Comparison of ENCODE assay signal across 34 cellular contexts in genomic region chr12:132568826-132569480, GRCh38. TPM values are rescaled to one million over a fixed set of nuclear protein-coding genes. Genes with fewer than 3 reads are reported as not detected.
"Had no signal": no experiment of that assay in that cellular context is flagged by ENCODE, and none has a peak within 500 bp of the region (broad histone marks: within the 10 kb centered on the region; RNA-seq: fewer than 3 reads in every experiment).

No MANE protein-coding gene starts in this region.

- ATAC-seq: activated naive CD8-positive, alpha-beta T cell treated with anti-CD3 and anti-CD28 coated beads, Interleukin-2, amount 50 U/mL, for 24 hours had no signal

- H3K9me3 ChIP-seq: SJCRH30, SK-N-SH had no signal

- DNase-seq: activated CD4-positive, alpha-beta T cell treated with anti-CD3 and anti-CD28 coated beads, Interleukin-2, amount 10 ng/mL, durations not matched to agents 24 days and 14 days; activated CD4-positive, alpha-beta T cell treated with anti-CD3 and anti-CD28 coated beads, Interleukin-2, amount 50 U/mL, for 4 hours; activated CD8-positive, alpha-beta T cell treated with anti-CD3 and anti-CD28 coated beads, Interleukin-2, amount 10 ng/mL, durations not matched to agents 7 days and 5 days; activated gamma-delta T cell; activated naive CD4-positive, alpha-beta T cell treated with Interleukin-2 at 50 U/mL for 16 hours; activated naive CD8-positive, alpha-beta T cell treated with anti-CD3 and anti-CD28 coated beads, Interleukin-2, amount 50 U/mL, for 24 hours; activated T-cell treated with anti-CD3 and anti-CD28 coated beads, Interleukin-2, amount 50 U/mL, for 24 hours; anterior cingulate cortex; caudate nucleus; cerebellar nuclear complex; NCI-H1092 treated with DMSO at 0.1 percent for 48 hours; NCI-H1417; NCI-H146; NCI-H187; NCI-H2029 treated with DMSO at 0.1 percent for 48 hours; NCI-H2107; NCI-H2171; NCI-H510A; NCI-H526; NCI-H748 treated with DMSO at 0.1 percent for 48 hours; NK-92 treated with Interleukin-12 subunit alpha and Interleukin-12 subunit beta, amount 100 ng/mL, for 24 hours; SHP77; SJCRH30; SK-N-SH had no signal

- H3K9me3 Mint-ChIP-seq: activated CD4-positive, alpha-beta T cell treated with anti-CD3 and anti-CD28 coated beads, Interleukin-2, amount 10 ng/mL, durations not matched to agents 24 days and 14 days; activated naive CD8-positive, alpha-beta T cell treated with anti-CD3 and anti-CD28 coated beads, Interleukin-2, amount 50 U/mL, for 24 hours; activated T-cell treated with anti-CD3 and anti-CD28 coated beads, Interleukin-2, amount 50 U/mL, for 24 hours; activated T-helper 2 cell treated with anti-CD3 and anti-CD28 coated beads, Interferon-gamma antibody, Interleukin-2, Interleukin-4, amounts not matched to agents 10 μg/mL and 5 μg/mL and 100 μg/mL, durations not matched to agents 14 hours and 24 hours and 36 hours; brain; T-helper 1 cell treated with Interleukin-12 subunit alpha and Interleukin-12 subunit beta and Interleukin-4 antibody, amounts not matched to agents 30 μg/mL and 1 μg/mL, for 36 hours; T-helper 2 cell treated with Interferon-gamma antibody and Interleukin-4, amounts not matched to agents 5 μg/mL and 100 μg/mL, for 36 hours had no signal

- H3K27me3 Mint-ChIP-seq: activated CD4-positive, alpha-beta T cell treated with anti-CD3 and anti-CD28 coated beads, Interleukin-2, amount 10 ng/mL, durations not matched to agents 24 days and 14 days; activated naive CD8-positive, alpha-beta T cell; activated naive CD8-positive, alpha-beta T cell treated with anti-CD3 and anti-CD28 coated beads, Interleukin-2, amount 50 U/mL, for 24 hours; activated T-cell treated with anti-CD3 and anti-CD28 coated beads, Interleukin-2, amount 50 U/mL, for 24 hours; brain had no signal

- FAIRE-seq: bronchial epithelial cell, TTC549 had no signal

- H3K4me3 Mint-ChIP-seq: activated CD4-positive, alpha-beta T cell treated with anti-CD3 and anti-CD28 coated beads, Interleukin-2, amount 10 ng/mL, durations not matched to agents 24 days and 14 days; activated CD8-positive, alpha-beta T cell treated with anti-CD3 and anti-CD28 coated beads, Interleukin-2, amount 10 ng/mL, durations not matched to agents 7 days and 5 days; activated naive CD8-positive, alpha-beta T cell; activated naive CD8-positive, alpha-beta T cell treated with anti-CD3 and anti-CD28 coated beads, Interleukin-2, amount 50 U/mL, for 24 hours; activated T-cell treated with anti-CD3 and anti-CD28 coated beads, Interleukin-2, amount 50 U/mL, for 24 hours; brain; T-helper 1 cell treated with Interleukin-12 subunit alpha and Interleukin-12 subunit beta and Interleukin-4 antibody, amounts not matched to agents 30 μg/mL and 1 μg/mL, for 36 hours; T-helper 2 cell treated with Interferon-gamma antibody and Interleukin-4, amounts not matched to agents 5 μg/mL and 100 μg/mL, for 36 hours had no signal

- H3K27me3 ChIP-seq: SJCRH30 had no signal

- H3K4me1 ChIP-seq: SJCRH30 had no signal

- H3K4me3 ChIP-seq: SJCRH30 had no signal

- H3K4me2 ChIP-seq: KMS-11, SK-N-SH had no signal

- H3K4me1 Mint-ChIP-seq: activated CD4-positive, alpha-beta T cell treated with anti-CD3 and anti-CD28 coated beads, Interleukin-2, amount 10 ng/mL, durations not matched to agents 24 days and 14 days; activated naive CD8-positive, alpha-beta T cell treated with anti-CD3 and anti-CD28 coated beads, Interleukin-2, amount 50 U/mL, for 24 hours; brain had no signal

- H3K9ac ChIP-seq: KMS-11, SK-N-SH had no signal

- H3K27ac Mint-ChIP-seq: activated CD4-positive, alpha-beta T cell treated with anti-CD3 and anti-CD28 coated beads, Interleukin-2, amount 10 ng/mL, durations not matched to agents 24 days and 14 days; activated CD8-positive, alpha-beta T cell treated with anti-CD3 and anti-CD28 coated beads, Interleukin-2, amount 10 ng/mL, durations not matched to agents 7 days and 5 days; activated naive CD8-positive, alpha-beta T cell; activated naive CD8-positive, alpha-beta T cell treated with anti-CD3 and anti-CD28 coated beads, Interleukin-2, amount 50 U/mL, for 24 hours; activated T-cell treated with anti-CD3 and anti-CD28 coated beads, Interleukin-2, amount 50 U/mL, for 24 hours; activated T-helper 2 cell treated with anti-CD3 and anti-CD28 coated beads, Interferon-gamma antibody, Interleukin-2, Interleukin-4, amounts not matched to agents 10 μg/mL and 5 μg/mL and 100 μg/mL, durations not matched to agents 14 hours and 24 hours and 36 hours; brain; T-helper 1 cell treated with Interleukin-12 subunit alpha and Interleukin-12 subunit beta and Interleukin-4 antibody, amounts not matched to agents 30 μg/mL and 1 μg/mL, for 36 hours; T-helper 2 cell treated with Interferon-gamma antibody and Interleukin-4, amounts not matched to agents 5 μg/mL and 100 μg/mL, for 36 hours had no signal

- H3K27ac ChIP-seq: KMS-11, SJCRH30 had no signal

RNA-seq across cellular contexts. Expression of gene LRCOL1, which starts 41.4 kb away (rescaled TPM):
- total RNA-seq: activated CD4-positive, alpha-beta T cell treated with anti-CD3 and anti-CD28 coated beads, Interleukin-2, amount 10 ng/mL, durations not matched to agents 24 days and 14 days; activated CD8-positive, alpha-beta T cell treated with anti-CD3 and anti-CD28 coated beads, Interleukin-2, amount 10 ng/mL, durations not matched to agents 7 days and 5 days; activated T-helper 2 cell treated with anti-CD3 and anti-CD28 coated beads, Interferon-gamma antibody, Interleukin-2, Interleukin-4, amounts not matched to agents 10 μg/mL and 5 μg/mL and 100 μg/mL, durations not matched to agents 14 hours and 24 hours and 36 hours; bronchial epithelial cell; LHCN-M2; M059J; SJCRH30 had no signal

RNA-seq across cellular contexts. Expression of gene P2RX2, which starts 49.6 kb away (rescaled TPM):
- total RNA-seq: activated CD4-positive, alpha-beta T cell treated with anti-CD3 and anti-CD28 coated beads, Interleukin-2, amount 10 ng/mL, durations not matched to agents 24 days and 14 days; activated CD8-positive, alpha-beta T cell treated with anti-CD3 and anti-CD28 coated beads, Interleukin-2, amount 10 ng/mL, durations not matched to agents 7 days and 5 days; activated T-helper 2 cell treated with anti-CD3 and anti-CD28 coated beads, Interferon-gamma antibody, Interleukin-2, Interleukin-4, amounts not matched to agents 10 μg/mL and 5 μg/mL and 100 μg/mL, durations not matched to agents 14 hours and 24 hours and 36 hours; bronchial epithelial cell; LHCN-M2; M059J; SJCRH30 had no signal
